In the genomic region with DNA sequence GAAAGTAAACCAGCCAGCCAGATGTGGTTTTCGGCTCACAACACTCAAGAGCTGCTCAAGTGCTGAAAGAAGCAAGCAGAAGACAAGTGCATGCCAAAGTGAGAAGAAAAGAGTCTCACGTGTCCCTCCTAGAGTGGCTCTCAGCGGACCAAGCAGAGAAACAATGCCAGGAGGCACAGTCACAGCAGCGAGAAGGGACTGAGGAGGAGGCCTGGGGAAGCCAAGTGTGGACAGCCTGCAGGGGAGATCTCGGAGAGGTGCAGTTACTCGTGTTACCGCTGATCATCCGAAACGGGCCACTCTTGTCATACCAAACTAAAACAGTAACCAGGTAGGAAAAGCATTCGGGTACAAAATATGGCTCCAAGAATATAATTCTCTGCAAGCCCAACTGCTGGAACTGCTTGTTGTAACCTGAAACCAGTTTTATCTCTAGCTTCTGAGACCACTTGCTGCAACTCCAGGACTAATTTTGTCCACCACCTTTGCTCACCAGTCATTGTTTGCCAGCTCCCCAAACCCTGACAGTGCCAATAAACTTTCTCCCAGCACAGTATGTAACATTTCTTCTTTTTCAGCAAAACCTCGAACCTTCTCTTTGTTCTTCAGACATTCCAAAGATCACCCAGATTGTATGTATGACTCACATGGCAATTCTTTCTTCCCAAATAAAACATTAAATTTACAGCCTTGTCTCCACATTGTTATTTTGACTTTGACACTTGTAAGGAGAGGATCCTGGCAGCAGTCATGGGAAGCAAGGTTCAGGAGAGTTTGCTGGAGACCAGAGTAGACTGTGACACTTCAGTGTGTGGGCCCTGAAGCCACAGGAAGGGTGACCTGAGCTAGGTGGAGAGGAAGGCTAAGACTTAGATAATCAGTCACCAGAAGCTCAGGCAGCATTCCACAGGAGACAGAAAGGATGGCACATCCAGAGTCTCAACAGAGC, we compare ENCODE assay signal across 10 cellular contexts. TPM values are rescaled to one million over a fixed set of nuclear protein-coding genes. Genes with fewer than 3 reads are reported as not detected.
A peak's percentile ranks its signal among the peaks of the same experiment; 100 is the strongest.
DNase-seq lines count a peak whose midpoint lies in the region; ATAC-seq and TF ChIP-seq lines count a peak whose summit lies in the region.
"Had no signal": no experiment of that assay in that cellular context is flagged by ENCODE, and none has a peak within 500 bp of the region (broad histone marks: within the 10 kb centered on the region; RNA-seq: fewer than 3 reads in every experiment).

No MANE protein-coding gene starts in this region.

- peak; percentile 12 for DNase-seq in NCI-H2107 treated with DMSO at 0.1 percent for 48 hours (lab: John Stamatoyannopoulos, UW; ENCODE audit: unreplicated experiment)
- no peak for DNase-seq in NCI-H2107 (lab: John Stamatoyannopoulos, UW)
- DNase-seq in WTC11 (ENCODE audit: low spot score): no peak
- DNase-seq in right atrium auricular region (ENCODE audit: low spot score): no peak
- peak; percentile 95 to 96 for DNase-seq in thyroid gland
- DNase-seq in T1000 (lab: John Stamatoyannopoulos, UW): no peak
- no peak for DNase-seq in NOMO-1 (lab: John Stamatoyannopoulos, UW; ENCODE audit: unreplicated experiment in 2 of 2)
- no peak for DNase-seq in 8988T
- DNase-seq: activated CD4-positive, alpha-beta T cell treated with anti-CD3 and anti-CD28 coated beads for 1 hour; NCI-H2081 had no signal

- TF ChIP-seq CTCF in WTC11 (IDR thresholded peaks at IDR 0.05) (no peak), right atrium auricular region (IDR thresholded peaks at IDR 0.05) (no peak), thyroid gland (IDR thresholded peaks at IDR 0.05) (peak in 3 of 6 experiments; percentile 10 to 49 (median 28))

- H3K9me3 Mint-ChIP-seq in WTC11: no peaks in the 10 kb centered on the region

- H3K36me3 ChIP-seq in right atrium auricular region (no peaks in the 10 kb centered on the region), thyroid gland (no peaks in the 10 kb centered on the region)

- H3K27me3 ChIP-seq in right atrium auricular region (no peaks in the 10 kb centered on the region), thyroid gland (no peaks in the 10 kb centered on the region)

- intact Hi-C loops in thyroid gland (cut with DNase I): loop anchor here (5.0 kb wide), 1 partner anchor 40 kb away; a partner anchor contains a TSS

- H3K4me3 ChIP-seq in right atrium auricular region: no peak overlapping the region
- no peak overlapping the region for H3K4me3 ChIP-seq in thyroid gland (replicated peaks in 1 of 3)

- peak overlapping the region; percentile 44; the same call in 1 of the 2 replicates for H3K27ac Mint-ChIP-seq in WTC11

- H3K4me1 Mint-ChIP-seq in WTC11: peaks cover 19% of the 10 kb centered on the region

- WGBS in thyroid gland, 2 donors: 31 to 34% methylated on average over 11 of the region's 11 CpGs

- H3K36me3 Mint-ChIP-seq in WTC11: no peaks in the 10 kb centered on the region; the same call in 1 of the 2 replicates

- peaks cover 0 to 25% of the 10 kb centered on the region in 2 donors for H3K4me1 ChIP-seq in right atrium auricular region
- H3K4me1 ChIP-seq in thyroid gland: peaks cover 37 to 41% of the 10 kb centered on the region in 2 donors

- ATAC-seq in WTC11: no peak

- CTCF ChIA-PET in WTC11 (lab: Charles Lee): interaction anchor here (1.1 to 2.2 kb wide), 2 partner anchors 30 to 289 kb away, joined by 3 to 8 read pairs; no protein-coding TSS in a partner anchor

- no peaks in the 10 kb centered on the region; the same call in 1 of the 2 replicates for H3K27me3 Mint-ChIP-seq in WTC11 (ENCODE audit: low read depth)

- POLR2A ChIA-PET in WTC11 (lab: Charles Lee): interaction anchor here (0.6 kb wide), 1 partner anchor 189 kb away, joined by 4 read pairs; no protein-coding TSS in a partner anchor

- H3K27ac ChIP-seq in right atrium auricular region (peak overlapping the region; percentile 29 to 70), thyroid gland (peak overlapping the region; percentile 76 to 90 (median 87))

- peak in 1 of 2 donors; percentile 17 for TF ChIP-seq POLR2A in thyroid gland (IDR thresholded peaks at IDR 0.05)

- H3K9me3 ChIP-seq in right atrium auricular region (no peaks in the 10 kb centered on the region), thyroid gland (no peaks in the 10 kb centered on the region)

- H3K4me3 Mint-ChIP-seq in WTC11: no peak overlapping the region

TF ChIP-seq in WTC11, 78 proteins besides CTCF, POLR2A, EP300 and RAD21 (continues in another document):
- no peak for TF ChIP-seq ZNF232 (CRISPR knock-in tag; IDR thresholded peaks at IDR 0.05)
- no peak for TF ChIP-seq CREB1 (CRISPR knock-in tag; IDR thresholded peaks at IDR 0.05)
- no peak for TF ChIP-seq ZBTB21 (CRISPR knock-in tag; IDR thresholded peaks at IDR 0.05; ENCODE audit: borderline replicate concordance)
- TF ChIP-seq, protein P1, sequence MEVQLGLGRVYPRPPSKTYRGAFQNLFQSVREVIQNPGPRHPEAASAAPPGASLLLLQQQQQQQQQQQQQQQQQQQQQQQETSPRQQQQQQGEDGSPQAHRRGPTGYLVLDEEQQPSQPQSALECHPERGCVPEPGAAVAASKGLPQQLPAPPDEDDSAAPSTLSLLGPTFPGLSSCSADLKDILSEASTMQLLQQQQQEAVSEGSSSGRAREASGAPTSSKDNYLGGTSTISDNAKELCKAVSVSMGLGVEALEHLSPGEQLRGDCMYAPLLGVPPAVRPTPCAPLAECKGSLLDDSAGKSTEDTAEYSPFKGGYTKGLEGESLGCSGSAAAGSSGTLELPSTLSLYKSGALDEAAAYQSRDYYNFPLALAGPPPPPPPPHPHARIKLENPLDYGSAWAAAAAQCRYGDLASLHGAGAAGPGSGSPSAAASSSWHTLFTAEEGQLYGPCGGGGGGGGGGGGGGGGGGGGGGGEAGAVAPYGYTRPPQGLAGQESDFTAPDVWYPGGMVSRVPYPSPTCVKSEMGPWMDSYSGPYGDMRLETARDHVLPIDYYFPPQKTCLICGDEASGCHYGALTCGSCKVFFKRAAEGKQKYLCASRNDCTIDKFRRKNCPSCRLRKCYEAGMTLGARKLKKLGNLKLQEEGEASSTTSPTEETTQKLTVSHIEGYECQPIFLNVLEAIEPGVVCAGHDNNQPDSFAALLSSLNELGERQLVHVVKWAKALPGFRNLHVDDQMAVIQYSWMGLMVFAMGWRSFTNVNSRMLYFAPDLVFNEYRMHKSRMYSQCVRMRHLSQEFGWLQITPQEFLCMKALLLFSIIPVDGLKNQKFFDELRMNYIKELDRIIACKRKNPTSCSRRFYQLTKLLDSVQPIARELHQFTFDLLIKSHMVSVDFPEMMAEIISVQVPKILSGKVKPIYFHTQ (CRISPR knock-in tag; IDR thresholded peaks at IDR 0.05): no peak
- TF ChIP-seq, protein P2, sequence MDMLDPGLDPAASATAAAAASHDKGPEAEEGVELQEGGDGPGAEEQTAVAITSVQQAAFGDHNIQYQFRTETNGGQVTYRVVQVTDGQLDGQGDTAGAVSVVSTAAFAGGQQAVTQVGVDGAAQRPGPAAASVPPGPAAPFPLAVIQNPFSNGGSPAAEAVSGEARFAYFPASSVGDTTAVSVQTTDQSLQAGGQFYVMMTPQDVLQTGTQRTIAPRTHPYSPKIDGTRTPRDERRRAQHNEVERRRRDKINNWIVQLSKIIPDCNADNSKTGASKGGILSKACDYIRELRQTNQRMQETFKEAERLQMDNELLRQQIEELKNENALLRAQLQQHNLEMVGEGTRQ (CRISPR knock-in tag; IDR thresholded peaks at IDR 0.05): no peak
- TF ChIP-seq OVOL2 (CRISPR knock-in tag; IDR thresholded peaks at IDR 0.05; ENCODE audit: borderline replicate concordance): no peak
- TF ChIP-seq, protein P3, sequence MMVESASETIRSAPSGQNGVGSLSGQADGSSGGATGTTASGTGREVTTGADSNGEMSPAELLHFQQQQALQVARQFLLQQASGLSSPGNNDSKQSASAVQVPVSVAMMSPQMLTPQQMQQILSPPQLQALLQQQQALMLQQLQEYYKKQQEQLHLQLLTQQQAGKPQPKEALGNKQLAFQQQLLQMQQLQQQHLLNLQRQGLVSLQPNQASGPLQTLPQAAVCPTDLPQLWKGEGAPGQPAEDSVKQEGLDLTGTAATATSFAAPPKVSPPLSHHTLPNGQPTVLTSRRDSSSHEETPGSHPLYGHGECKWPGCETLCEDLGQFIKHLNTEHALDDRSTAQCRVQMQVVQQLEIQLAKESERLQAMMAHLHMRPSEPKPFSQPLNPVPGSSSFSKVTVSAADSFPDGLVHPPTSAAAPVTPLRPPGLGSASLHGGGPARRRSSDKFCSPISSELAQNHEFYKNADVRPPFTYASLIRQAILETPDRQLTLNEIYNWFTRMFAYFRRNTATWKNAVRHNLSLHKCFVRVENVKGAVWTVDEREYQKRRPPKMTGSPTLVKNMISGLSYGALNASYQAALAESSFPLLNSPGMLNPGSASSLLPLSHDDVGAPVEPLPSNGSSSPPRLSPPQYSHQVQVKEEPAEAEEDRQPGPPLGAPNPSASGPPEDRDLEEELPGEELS (CRISPR knock-in tag; IDR thresholded peaks at IDR 0.05): no peak
- no peak for TF ChIP-seq PRRX2 (CRISPR knock-in tag; IDR thresholded peaks at IDR 0.05)
- TF ChIP-seq FOXJ3 (CRISPR knock-in tag; IDR thresholded peaks at IDR 0.05; ENCODE audit: borderline replicate concordance): no peak
- TF ChIP-seq CBFB (CRISPR knock-in tag; IDR thresholded peaks at IDR 0.05; ENCODE audit: low read depth): no peak
- TF ChIP-seq, protein P4, sequence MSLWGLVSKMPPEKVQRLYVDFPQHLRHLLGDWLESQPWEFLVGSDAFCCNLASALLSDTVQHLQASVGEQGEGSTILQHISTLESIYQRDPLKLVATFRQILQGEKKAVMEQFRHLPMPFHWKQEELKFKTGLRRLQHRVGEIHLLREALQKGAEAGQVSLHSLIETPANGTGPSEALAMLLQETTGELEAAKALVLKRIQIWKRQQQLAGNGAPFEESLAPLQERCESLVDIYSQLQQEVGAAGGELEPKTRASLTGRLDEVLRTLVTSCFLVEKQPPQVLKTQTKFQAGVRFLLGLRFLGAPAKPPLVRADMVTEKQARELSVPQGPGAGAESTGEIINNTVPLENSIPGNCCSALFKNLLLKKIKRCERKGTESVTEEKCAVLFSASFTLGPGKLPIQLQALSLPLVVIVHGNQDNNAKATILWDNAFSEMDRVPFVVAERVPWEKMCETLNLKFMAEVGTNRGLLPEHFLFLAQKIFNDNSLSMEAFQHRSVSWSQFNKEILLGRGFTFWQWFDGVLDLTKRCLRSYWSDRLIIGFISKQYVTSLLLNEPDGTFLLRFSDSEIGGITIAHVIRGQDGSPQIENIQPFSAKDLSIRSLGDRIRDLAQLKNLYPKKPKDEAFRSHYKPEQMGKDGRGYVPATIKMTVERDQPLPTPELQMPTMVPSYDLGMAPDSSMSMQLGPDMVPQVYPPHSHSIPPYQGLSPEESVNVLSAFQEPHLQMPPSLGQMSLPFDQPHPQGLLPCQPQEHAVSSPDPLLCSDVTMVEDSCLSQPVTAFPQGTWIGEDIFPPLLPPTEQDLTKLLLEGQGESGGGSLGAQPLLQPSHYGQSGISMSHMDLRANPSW (CRISPR knock-in tag; conservative IDR thresholded peaks at IDR 0.05; ENCODE audit: low read depth): no peak

RNA-seq across cellular contexts. Expression of a gene that starts 6.3 kb away (rescaled TPM):
- total RNA-seq in WTC11 (2021): 14.6 to 18.2 TPM (median 17.3 TPM) in 3 replicates
- total RNA-seq in right atrium auricular region: 10 to 100 TPM in 1 of 2 donors, 1 to 10 TPM in 1; 9.7 to 14.5 TPM
- total RNA-seq in thyroid gland: 10 to 100 TPM; 39.1 to 53.3 (median 46.1) TPM

RNA-seq across cellular contexts. Expression of a gene that starts 41.0 kb away (rescaled TPM):
- 6.3 to 7.5 TPM (median 7.4 TPM) in 3 replicates for total RNA-seq in WTC11 (2021)
- 1 to 10 TPM in 1 of 2 donors, under 1 TPM in 1; 0.75 to 1.2 TPM for total RNA-seq in right atrium auricular region
- total RNA-seq in thyroid gland: 1 to 10 TPM; 1.2 to 1.8 (median 1.7) TPM

Comparison
In these comparisons a context has a peak if more than half of its experiments do, and no peak if none do; other contexts are left out.
1. DNase-seq: peak in NCI-H2107 treated with DMSO at 0.1 percent for 48 hours (single experiment) and thyroid gland (2 of 2); none in NCI-H2107 (single experiment), WTC11 (single experiment), right atrium auricular region (single experiment), T1000 (single experiment), NOMO-1 (0 of 2) and 8988T (single experiment).